Comparison of ENCODE assay signal across 8 cellular contexts in the genomic region with DNA sequence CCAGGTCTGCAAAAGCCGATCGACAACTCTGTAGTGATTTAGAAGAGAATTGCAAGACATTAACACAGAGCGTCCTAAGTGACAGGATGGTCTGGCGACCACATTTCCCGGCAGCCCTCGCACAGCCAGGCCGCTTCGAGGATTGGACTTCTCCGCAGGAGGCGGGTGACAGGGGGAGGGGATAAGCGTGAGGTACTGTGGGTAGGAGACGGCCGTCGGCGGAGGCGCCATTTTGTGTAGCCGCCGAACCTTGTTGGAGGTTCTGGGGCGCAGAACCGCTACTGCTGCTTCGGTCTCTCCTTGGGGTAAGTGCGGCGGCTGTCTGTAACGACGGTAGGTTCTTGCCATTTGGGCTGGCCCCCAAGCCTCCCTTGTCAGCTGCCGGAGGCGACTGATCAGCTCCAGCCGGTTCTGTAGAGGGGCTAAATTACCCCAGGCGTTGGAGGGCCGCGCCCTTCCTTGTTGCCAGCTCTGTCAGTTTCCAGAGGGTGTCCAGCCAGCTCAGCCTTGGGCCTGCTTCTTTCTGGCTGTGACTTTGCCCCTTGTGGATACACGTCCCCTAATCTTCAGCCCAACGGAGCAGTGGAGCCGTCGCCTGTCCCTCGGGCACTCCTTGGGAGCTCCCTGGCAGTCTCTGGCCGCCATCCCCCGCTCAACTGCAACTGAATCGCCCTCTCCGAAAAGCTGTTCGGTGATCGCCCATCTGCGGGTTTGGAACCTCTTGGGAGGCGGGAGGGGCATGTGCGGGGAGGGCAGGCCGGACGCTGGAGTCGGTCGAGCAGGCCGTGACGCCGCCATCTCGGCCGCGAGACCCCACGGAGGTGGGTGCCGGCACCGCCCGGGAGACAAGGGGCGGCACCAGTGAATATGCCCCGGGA. TPM values are rescaled to one million over a fixed set of nuclear protein-coding genes. Genes with fewer than 3 reads are reported as not detected.
A peak's percentile ranks its signal among the peaks of the same experiment; 100 is the strongest.
DNase-seq lines count a peak whose midpoint lies in the region; ATAC-seq, FAIRE-seq and TF ChIP-seq lines count a peak whose summit lies in the region.

A gene (plus strand): TSS at position 195 of the 878 bp plus-strand sequence. CDS start 1,516 bp downstream, outside the sequence.

- ATAC-seq in GM18861 (IDR thresholded peaks at IDR 0.05; ENCODE audit: unreplicated experiment) (peak; percentile 94), HG03103 (IDR thresholded peaks at IDR 0.05; ENCODE audit: low read depth, unreplicated experiment) (peak; percentile 93)

- DNase-seq in NCI-H2196 treated with DMSO at 0.1 percent for 48 hours (lab: John Stamatoyannopoulos, UW; ENCODE audit: unreplicated experiment) (peak; percentile 51), breast epithelium (ENCODE audit: low spot score in 2 of 2) (peak; percentile 90 to 93)

- H3K27me3 ChIP-seq in breast epithelium, result no peaks in the 10 kb centered on the region
- H3K27me3 ChIP-seq in skeletal muscle tissue (ENCODE audit: control insufficient read depth in 3 of 3, insufficient read depth in 3 of 3, low read length in 3 of 3), result no peaks in the 10 kb centered on the region

- peak within 1 kb of the TSS; percentile 98 for H3K27ac ChIP-seq in VCaP
- H3K27ac ChIP-seq in breast epithelium, result peak within 1 kb of the TSS; percentile 91 to 97
- peak within 1 kb of the TSS; percentile 98 for H3K27ac ChIP-seq in skeletal muscle tissue (ENCODE audit: low read depth, low read length)

- H3K4me3 ChIP-seq in breast epithelium (peak within 1 kb of the TSS; percentile 83 to 96 (median 87)), iPS-18c (ENCODE audit: insufficient read depth, low read depth, low read length) (peak within 1 kb of the TSS; percentile 91), skeletal muscle tissue (ENCODE audit: low read length in 3 of 3) (peak within 1 kb of the TSS; percentile 84 to 100 (median 99))

- TF ChIP-seq POLR2A in breast epithelium (IDR thresholded peaks at IDR 0.05), result peak; percentile 65

- peak; percentile 95 for FAIRE-seq in A204.1 (lab: Jason Lieb, UNC)

- peaks cover 0 to 5% of the 10 kb centered on the region in 2 donors for H3K4me1 ChIP-seq in breast epithelium
- H3K4me1 ChIP-seq in skeletal muscle tissue (ENCODE audit: control insufficient read depth in 3 of 3, insufficient read depth in 3 of 3, low read length in 3 of 3), result peaks cover 12 to 16% (median 16%) of the 10 kb centered on the region in 3 donors

- H3K36me3 ChIP-seq in breast epithelium (no peaks in the 10 kb centered on the region), skeletal muscle tissue (ENCODE audit: control insufficient read depth in 3 of 3, insufficient read depth in 3 of 3, low read length in 3 of 3) (peaks cover 24 to 31% (median 30%) of the 10 kb centered on the region in 3 donors)

- intact Hi-C loops in breast epithelium (cut with DNase I; ENCODE audit: low total_unique reads), result no loop called here

- H3K9me3 ChIP-seq in breast epithelium, result no peaks in the 10 kb centered on the region
- H3K9me3 ChIP-seq in iPS-18c (ENCODE audit: control insufficient read depth, insufficient read depth, low read length), result peaks cover 2% of the 10 kb centered on the region
- H3K9me3 ChIP-seq in skeletal muscle tissue (ENCODE audit: control insufficient read depth in 3 of 3, low read length in 3 of 3), result no peaks in the 10 kb centered on the region

- TF ChIP-seq CTCF in VCaP (conservative IDR thresholded peaks at IDR 0.05) (no peak), breast epithelium (IDR thresholded peaks at IDR 0.05) (no peak)

- peak within 1 kb of the TSS; percentile 97 to 100 (median 100) for H3K9ac ChIP-seq in skeletal muscle tissue (ENCODE audit: low read depth in 1 of 3, low read length in 3 of 3)

RNA-seq across cellular contexts. Expression of the gene that starts here (rescaled TPM):
- total RNA-seq in breast epithelium, result 100 to 1,000 TPM; 214 to 343 (median 296) TPM
- 179 TPM for total RNA-seq in skeletal muscle tissue

Comparison
In these comparisons a context has a peak if more than half of its experiments do, and no peak if none do; other contexts are left out.
1. Peak in every context shown above with its lines: DNase-seq, ATAC-seq, H3K4me3 ChIP-seq and H3K27ac ChIP-seq.